In the genomic region with DNA sequence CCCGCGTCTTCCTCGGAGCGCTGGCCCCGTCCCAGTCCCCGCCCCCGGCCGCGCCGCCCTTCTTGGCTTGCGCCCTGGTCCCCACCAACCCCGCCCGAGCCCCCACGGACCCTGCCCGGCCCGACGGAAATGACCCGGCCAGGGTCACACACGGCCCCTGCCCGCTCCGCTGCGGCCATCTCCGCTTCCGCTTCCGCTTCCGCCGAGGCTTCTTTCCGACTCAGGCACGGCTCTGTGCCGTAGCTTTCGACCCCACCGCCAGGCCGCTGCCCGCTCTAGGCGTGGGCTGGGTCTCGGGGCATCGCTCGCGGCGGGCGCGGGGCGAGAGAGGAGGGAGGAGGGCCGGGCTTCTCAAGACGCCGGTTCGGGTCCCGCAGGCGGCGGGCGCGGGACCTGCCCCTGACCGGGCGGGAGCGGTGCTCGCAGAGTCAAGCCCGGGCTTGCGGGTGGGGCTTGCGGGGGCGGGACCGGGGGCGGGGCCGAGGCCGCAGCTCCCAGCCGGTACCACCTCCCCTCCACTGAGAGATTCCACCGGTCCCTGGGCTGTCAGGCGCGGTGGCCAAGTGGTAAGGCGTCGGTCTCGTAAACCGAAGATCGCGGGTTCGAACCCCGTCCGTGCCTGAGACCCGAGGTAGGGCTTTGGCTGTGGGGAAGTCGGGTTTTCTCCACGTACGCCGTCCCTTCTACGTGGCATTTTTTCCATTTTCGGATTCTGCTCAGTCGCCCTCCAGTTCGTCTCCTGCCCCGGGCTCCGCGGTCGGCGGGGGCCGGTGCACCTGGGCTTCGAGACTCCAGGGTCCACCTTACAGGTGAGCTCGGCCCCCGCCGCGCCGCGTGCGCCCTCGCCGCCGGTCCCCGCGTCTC, we compare ENCODE assay signal across 8 cellular contexts.
DNase-seq lines count a peak whose midpoint lies in the region; ATAC-seq and TF ChIP-seq lines count a peak whose summit lies in the region.

No MANE protein-coding gene starts in this region.

- DNase-seq in GM12864 (ENCODE audit: low read depth) (peak; percentile 82), NCI-H128 (lab: John Stamatoyannopoulos, UW; ENCODE audit: unreplicated experiment) (peak; percentile 41), SW480 (ENCODE audit: low spot score) (peak; percentile 91), heart left ventricle (peak; percentile 90 to 96 (median 92)), posterior cingulate gyrus (peak; percentile 88 to 99 (median 92)), type B pancreatic cell (ENCODE audit: extremely low spot score, unreplicated experiment) (peak; percentile 98)

- H3K36me3 Mint-ChIP-seq in type B pancreatic cell = no peaks in the 10 kb centered on the region

- H3K36me3 ChIP-seq in heart left ventricle = no peaks in the 10 kb centered on the region

- H3K27ac ChIP-seq in adipose tissue (ENCODE audit: low read depth, low read length) (peak overlapping the region; percentile 72), heart left ventricle (peak overlapping the region; percentile 81 to 97 (median 94))

- H3K27ac Mint-ChIP-seq in type B pancreatic cell = peak overlapping the region; percentile 86

- peaks cover 0 to 17% (median 3%) of the 10 kb centered on the region in 12 donors for H3K4me1 ChIP-seq in heart left ventricle

- H3K4me3 Mint-ChIP-seq in type B pancreatic cell = peak overlapping the region; percentile 85

- H3K27me3 Mint-ChIP-seq in type B pancreatic cell = peaks cover 9% of the 10 kb centered on the region

- intact Hi-C loops in heart left ventricle (cut with DNase I) = loop anchor here in 4 of 10 donors (2.0 to 10.0 kb wide), 4 partner anchors 145 to 308 kb away; a partner anchor contains a TSS
- intact Hi-C loops in posterior cingulate gyrus (cut with DNase I) = loop anchor here (1.0 kb wide), 1 partner anchor 309 kb away; no protein-coding TSS in a partner anchor

- peak; percentile 67 for ATAC-seq in HG02623 (IDR thresholded peaks at IDR 0.05; ENCODE audit: unreplicated experiment)
- peak; percentile 88 to 95 (median 94) for ATAC-seq in heart left ventricle

- 0% methylated on average over 79 to 104 of the region's 105 CpGs for WGBS in adipose tissue, 3 donors
- 1% methylated on average over 38 to 105 of the region's 105 CpGs for WGBS in heart left ventricle, 4 donors

- TF ChIP-seq POLR2A in heart left ventricle (IDR thresholded peaks at IDR 0.05) = peak in 1 of 2 donors; percentile 68

- H3K9me3 Mint-ChIP-seq in type B pancreatic cell = peaks cover 4% of the 10 kb centered on the region

- no peaks in the 10 kb centered on the region for H3K27me3 ChIP-seq in heart left ventricle

- peaks cover 6% of the 10 kb centered on the region for H3K4me1 Mint-ChIP-seq in type B pancreatic cell (ENCODE audit: unreplicated experiment)

- H3K4me3 ChIP-seq in GM12864 (ENCODE audit: low read depth, low read length) (peak overlapping the region; percentile 80), heart left ventricle (peak overlapping the region; percentile 51 to 93 (median 80))

- TF ChIP-seq CTCF in GM12864 (IDR thresholded peaks at IDR 0.05; ENCODE audit: low read depth, low read length, missing control alignments) (no peak), heart left ventricle (IDR thresholded peaks at IDR 0.05) (no peak), type B pancreatic cell (conservative IDR thresholded peaks at IDR 0.05) (no peak)

- H3K9me3 ChIP-seq in heart left ventricle = no peaks in the 10 kb centered on the region

Comparison
In these comparisons a context has a peak if more than half of its experiments do, and no peak if none do; other contexts are left out.
1. Peak in every context shown above with its lines: DNase-seq, ATAC-seq, H3K4me3 ChIP-seq and H3K27ac ChIP-seq.
2. DNase-seq: peak in every context shown above with its lines; median percentile 98 in type B pancreatic cell; 92 in heart left ventricle; 92 in posterior cingulate gyrus; 91 in SW480; 82 in GM12864; 41 in NCI-H128.